Comparison of ENCODE assay signal across 13 cellular contexts in the genomic region with DNA sequence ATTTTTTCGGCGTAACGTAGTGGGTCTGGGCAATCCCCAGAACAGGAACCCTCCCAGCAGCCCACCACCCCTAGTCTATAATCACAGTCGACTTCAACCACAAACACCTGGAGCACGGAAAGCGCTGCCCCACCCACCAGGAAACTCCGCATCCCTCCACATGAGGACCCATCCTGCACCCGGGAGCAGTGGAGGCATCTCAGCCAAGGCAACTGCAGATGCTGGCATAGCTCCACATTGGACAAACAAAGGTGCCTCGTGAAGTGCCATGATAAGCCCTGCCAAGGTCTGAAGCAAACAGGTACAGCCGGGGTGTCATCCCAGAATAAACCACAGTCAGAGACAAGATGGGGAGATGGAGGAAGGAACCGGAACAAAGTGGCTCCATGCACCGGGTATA. TPM values are rescaled to one million over a fixed set of nuclear protein-coding genes. Genes with fewer than 3 reads are reported as not detected.
A peak's percentile ranks its signal among the peaks of the same experiment; 100 is the strongest.
DNase-seq lines count a peak whose midpoint lies in the region; ATAC-seq, FAIRE-seq and TF ChIP-seq lines count a peak whose summit lies in the region.
"Had no signal": no experiment of that assay in that cellular context is flagged by ENCODE, and none has a peak within 500 bp of the region (broad histone marks: within the 10 kb centered on the region; RNA-seq: fewer than 3 reads in every experiment).

No MANE protein-coding gene starts in this region.

- H3K4me2 ChIP-seq in OCI-LY1 (ENCODE audit: low read length), result peak overlapping the region; percentile 69; the same call in 1 of the 2 replicates

- no peak overlapping the region for H3K27ac ChIP-seq in OCI-LY1 (ENCODE audit: low read depth, low read length, poor library complexity, severe bottlenecking)
- H3K27ac ChIP-seq: HL-60, Peyer's patch had no signal

- TF ChIP-seq POLR2A in H54 (IDR thresholded peaks at IDR 0.05; ENCODE audit: low read depth, low read length), result no peak

- H3K4me1 Mint-ChIP-seq in stimulated activated naive B cell treated with anti-CD40 and anti-IgM and Interleukin-4, amounts not matched to agents 10 μg/mL and 1 μg/mL and 100 μg/mL, for 72 hours, result peaks cover 19 to 38% of the 10 kb centered on the region in 2 donors

- H3K4me1 ChIP-seq in OCI-LY1 (ENCODE audit: insufficient read depth, low read length, severe bottlenecking), result peaks cover 53% of the 10 kb centered on the region

- no peaks in the 10 kb centered on the region for H3K9me3 ChIP-seq in OCI-LY1 (ENCODE audit: low read length)
- H3K9me3 ChIP-seq: Peyer's patch had no signal

- FAIRE-seq in H54 (lab: Jason Lieb, UNC), result no peak
- FAIRE-seq: GM12878 had no signal

- no peaks in the 10 kb centered on the region for H3K79me2 ChIP-seq in OCI-LY1 (ENCODE audit: insufficient read depth, low read length)

- H3K27me3 Mint-ChIP-seq in stimulated activated naive B cell treated with anti-CD40 and anti-IgM and Interleukin-4, amounts not matched to agents 10 μg/mL and 1 μg/mL and 100 μg/mL, for 72 hours, result peaks cover 10 to 12% of the 10 kb centered on the region in 2 donors

- H3K4me3 Mint-ChIP-seq in stimulated activated naive B cell treated with anti-CD40 and anti-IgM and Interleukin-4, amounts not matched to agents 10 μg/mL and 1 μg/mL and 100 μg/mL, for 72 hours, result no peak overlapping the region

- H3F3A ChIP-seq in OCI-LY1 (ENCODE audit: insufficient read depth, low read length), result 0 out of 2 replicates have a peak, but pooled peaks cover 3% of the 10 kb centered on the region

- H3K27ac Mint-ChIP-seq in stimulated activated naive B cell treated with anti-CD40 and anti-IgM and Interleukin-4, amounts not matched to agents 10 μg/mL and 1 μg/mL and 100 μg/mL, for 72 hours, result peak overlapping the region; percentile 88

- no peaks in the 10 kb centered on the region for H3K9me3 Mint-ChIP-seq in stimulated activated naive B cell treated with anti-CD40 and anti-IgM and Interleukin-4, amounts not matched to agents 10 μg/mL and 1 μg/mL and 100 μg/mL, for 72 hours

- peak overlapping the region; percentile 8; the same call in 1 of the 2 replicates for H3K9ac ChIP-seq in OCI-LY1 (ENCODE audit: low read length)

- no peaks in the 10 kb centered on the region for H3K36me3 Mint-ChIP-seq in stimulated activated naive B cell treated with anti-CD40 and anti-IgM and Interleukin-4, amounts not matched to agents 10 μg/mL and 1 μg/mL and 100 μg/mL, for 72 hours

- H3K9me2 ChIP-seq in OCI-LY1 (ENCODE audit: low read depth, low read length), result no peaks in the 10 kb centered on the region

- no peak for TF ChIP-seq CTCF in OCI-LY1 (IDR thresholded peaks at IDR 0.05; ENCODE audit: low read length)

- H3K27me3 ChIP-seq in OCI-LY1 (ENCODE audit: insufficient read depth, low read length), result no peaks in the 10 kb centered on the region
- H3K27me3 ChIP-seq: Peyer's patch had no signal

- no peak overlapping the region for H3K4me3 ChIP-seq in OCI-LY1 (ENCODE audit: low read depth, low read length, poor library complexity, severe bottlenecking)
- H3K4me3 ChIP-seq: GM12878, Peyer's patch had no signal

- no peaks in the 10 kb centered on the region for H4K20me1 ChIP-seq in OCI-LY1 (ENCODE audit: insufficient read depth, low read length)

- no peaks in the 10 kb centered on the region; the same call in 1 of the 2 replicates for H3K36me3 ChIP-seq in OCI-LY1 (ENCODE audit: insufficient read depth, low read length)
- H3K36me3 ChIP-seq: Peyer's patch had no signal

- peak; percentile 5 for DNase-seq in DMS79 (lab: John Stamatoyannopoulos, UW)
- DNase-seq in DMS79 treated with DMSO at 0.1 percent for 48 hours (lab: John Stamatoyannopoulos, UW), result no peak
- no peak for DNase-seq in left lobe of liver (ENCODE audit: low spot score)
- DNase-seq in stimulated activated naive B cell treated with anti-CD40 and anti-IgM and Interleukin-4, amounts not matched to agents 10 μg/mL and 1 μg/mL and 100 μg/mL, for 72 hours, result no peak
- no peak for DNase-seq in stimulated activated CD4-positive, alpha-beta T cell treated with anti-CD3 and anti-CD28 coated beads, Interleukin-4, amount 100 ng/mL, for 4 hours
- no peak for DNase-seq in H54 (ENCODE audit: insufficient read length, low spot score)
- DNase-seq: GOT3, NCI-H1048 had no signal

- ATAC-seq in left lobe of liver (peak; percentile 57), HG02885 (IDR thresholded peaks at IDR 0.05; ENCODE audit: poor library complexity, unreplicated experiment) (no peak)
- no peak for ATAC-seq in stimulated activated naive B cell treated with anti-CD40 and anti-IgM and Interleukin-4, amounts not matched to agents 10 μg/mL and 1 μg/mL and 100 μg/mL, for 72 hours (replicated peaks)

- H2AFZ ChIP-seq in OCI-LY1 (ENCODE audit: low read length), result no peak overlapping the region

RNA-seq across cellular contexts. Expression of gene COPS8, which starts 24.3 kb away (rescaled TPM):
- total RNA-seq in left lobe of liver, result 14.3 TPM
